ENCODE assay signal across 25 cellular contexts in the genomic region with DNA sequence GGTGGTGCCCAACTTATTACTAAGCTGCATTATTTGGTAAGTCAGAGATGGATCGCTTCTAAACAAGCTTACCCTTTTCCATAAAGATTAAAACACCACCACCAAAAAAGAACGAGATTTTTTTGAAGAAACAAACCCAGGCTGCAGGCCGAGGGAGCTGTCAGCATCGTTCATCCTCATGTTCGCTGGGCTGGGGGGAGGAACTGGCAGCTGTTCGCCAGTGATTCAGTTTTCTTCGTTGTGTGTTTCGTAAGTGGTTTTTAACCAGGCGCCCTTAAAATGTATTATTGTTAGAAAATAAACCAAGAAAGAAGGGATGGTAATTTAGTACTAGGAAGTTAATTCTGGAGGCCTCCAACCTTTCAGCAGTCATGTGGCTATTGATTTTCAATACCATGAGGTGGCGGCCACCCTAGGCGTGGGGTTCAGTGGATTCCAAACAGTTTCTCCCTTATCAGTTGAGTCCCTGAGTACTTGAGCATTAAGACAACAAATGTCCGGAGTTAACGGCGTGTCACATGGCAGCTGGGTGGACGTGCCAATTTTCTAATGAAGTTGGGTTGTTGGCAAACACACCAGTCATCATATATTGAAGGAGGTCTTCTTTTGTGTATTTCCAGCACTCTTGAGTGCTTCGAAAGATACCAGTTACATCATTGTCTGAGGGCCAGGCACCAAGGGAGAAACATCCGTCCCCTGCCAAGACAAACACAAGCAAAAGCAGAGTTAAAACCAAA.
DNase-seq lines count a peak whose midpoint lies in the region; ATAC-seq lines count a peak whose summit lies in the region.
"Had no signal": no experiment of that assay in that cellular context is flagged by ENCODE, and none has a peak within 500 bp of the region (broad histone marks: within the 10 kb centered on the region; RNA-seq: fewer than 3 reads in every experiment).

No MANE protein-coding gene starts in this region.

- intact Hi-C loops in cardiac septum (cut with DNase I) = no loop called here
- intact Hi-C loops in Right ventricle myocardium inferior (cut with DNase I) = no loop called here

- peak; percentile 69 for DNase-seq in cardiac septum (ENCODE audit: low spot score)
- DNase-seq in Right ventricle myocardium inferior (ENCODE audit: missing footprints) = no peak
- DNase-seq in NCI-H345 (lab: John Stamatoyannopoulos, UW) = peak; percentile 43
- peak; percentile 63 for DNase-seq in mucosa of gallbladder (ENCODE audit: low spot score)
- DNase-seq in NCI-H1417 (lab: John Stamatoyannopoulos, UW) = no peak
- DNase-seq in GDM1 (lab: John Stamatoyannopoulos, UW) = no peak
- DNase-seq: activated CD4-positive, alpha-beta T cell treated with anti-CD3 and anti-CD28 coated beads, Interleukin-2, amount 10 ng/mL, durations not matched to agents 7 days and 5 days; activated naive CD4-positive, alpha-beta T cell treated with Interleukin-2 at 50 U/mL for 16 hours; activated T-cell treated with anti-CD3 and anti-CD28 coated beads, Interleukin-2, amount 50 U/mL, for 72 hours; brain microvascular endothelial cell; COR-L47; effector CD4-positive, alpha-beta T cell; erythroblast; mesenchymal stem cell; naive thymus-derived CD4-positive, alpha-beta T cell; NCI-H2107; NCI-H524; occipital lobe; stimulated activated CD4-positive, alpha-beta T cell treated with anti-CD3 and anti-CD28 coated beads, Interleukin-4, amount 100 ng/mL, for 24 hours; stimulated activated naive B cell treated with anti-CD40 and anti-IgM and Interleukin-4, amounts not matched to agents 10 μg/mL and 1 μg/mL and 100 μg/mL, for 72 hours; uterus; WERI-Rb-1 had no signal

- no peak for ATAC-seq in Right ventricle myocardium inferior
- no peak for ATAC-seq in GM18502 (IDR thresholded peaks at IDR 0.05; ENCODE audit: poor library complexity, unreplicated experiment)
- no peak for ATAC-seq in HG03439 (IDR thresholded peaks at IDR 0.05; ENCODE audit: unreplicated experiment)
- ATAC-seq: activated T-cell treated with anti-CD3 and anti-CD28 coated beads, Interleukin-2, amount 50 U/mL, for 72 hours; K562; naive thymus-derived CD4-positive, alpha-beta T cell; stimulated activated naive B cell treated with anti-CD40 and anti-IgM and Interleukin-4, amounts not matched to agents 10 μg/mL and 1 μg/mL and 100 μg/mL, for 72 hours had no signal

Comparison
In these comparisons a context has a peak if more than half of its experiments do, and no peak if none do; other contexts are left out.
1. DNase-seq: peak in cardiac septum (single experiment), NCI-H345 (single experiment) and mucosa of gallbladder (single experiment); none in Right ventricle myocardium inferior (single experiment), NCI-H1417 (0 of 3) and GDM1 (single experiment).